Comparison of ENCODE assay signal across 2 cellular contexts in the genomic region with DNA sequence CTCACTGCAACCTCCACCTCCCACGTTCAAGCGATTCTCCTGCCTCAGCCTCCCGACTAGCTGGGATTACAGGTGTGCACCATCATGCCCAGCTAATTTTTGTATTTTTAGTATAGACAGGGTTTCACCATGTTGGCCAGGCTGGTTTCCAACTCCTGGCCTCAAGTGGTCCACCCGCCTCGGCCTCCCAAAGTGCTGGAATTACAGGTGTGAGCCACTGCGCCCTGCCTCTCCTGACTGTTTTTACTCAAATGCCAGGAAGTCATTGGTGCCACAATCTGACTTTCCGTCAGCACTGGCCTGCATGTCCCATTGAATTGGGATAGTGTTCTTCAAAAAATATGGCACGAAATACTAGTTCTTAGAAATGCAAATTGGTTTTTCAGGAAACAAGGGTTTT. TPM values are rescaled to one million over a fixed set of nuclear protein-coding genes. Genes with fewer than 3 reads are reported as not detected.
"Had no signal": no experiment of that assay in that cellular context is flagged by ENCODE, and none has a peak within 500 bp of the region (broad histone marks: within the 10 kb centered on the region; RNA-seq: fewer than 3 reads in every experiment).

No MANE protein-coding gene starts in this region.

RNA-seq across cellular contexts. Expression of a gene that starts 35.1 kb away (rescaled TPM):
- total RNA-seq: SJCRH30, SK-MEL-5 had no signal
